1 cellular context compared by ENCODE assay signal in genomic region chr9:111949919-111950318, GRCh38.
TF ChIP-seq lines count a peak whose summit lies in the region.

No MANE protein-coding gene starts in this region.

TF ChIP-seq in endothelial cell of umbilical vein, 7 proteins besides CTCF, POLR2A, EP300 and RAD21:
- TF ChIP-seq POLR2AphosphoS5 (IDR thresholded peaks at IDR 0.05; ENCODE audit: insufficient read depth, low read depth, low read length) (peak; percentile 14), GATA2 (IDR thresholded peaks at IDR 0.05; ENCODE audit: insufficient read depth, insufficient read length, low read depth, low read length) (peak; percentile 54), FOS (IDR thresholded peaks at IDR 0.05; ENCODE audit: borderline replicate concordance, insufficient read depth, low read length) (peak; percentile 60), EZH2 (IDR thresholded peaks at IDR 0.05; ENCODE audit: borderline replicate concordance, low read depth, low read length, severe bottlenecking) (no peak), JUN (IDR thresholded peaks at IDR 0.05; ENCODE audit: borderline replicate concordance, insufficient read depth, insufficient read length, low read depth) (peak; percentile 18), MYC (IDR thresholded peaks at IDR 0.05; ENCODE audit: low read depth, low read length) (no peak)
